ENCODE assay signal across 27 cellular contexts in genomic region chr5:26610581-26610980, GRCh38.
"Had no signal": no experiment of that assay in that cellular context is flagged by ENCODE, and none has a peak within 500 bp of the region (broad histone marks: within the 10 kb centered on the region; RNA-seq: fewer than 3 reads in every experiment).

No MANE protein-coding gene starts in this region.

- H3K27ac ChIP-seq: ascending aorta, breast epithelium, cardiac muscle cell, colonic mucosa, WERI-Rb-1 had no signal

- H3K27me3 ChIP-seq: ascending aorta, breast epithelium, cardiac muscle cell, colonic mucosa had no signal

- H3K4me1 ChIP-seq: ascending aorta, breast epithelium, colonic mucosa had no signal

- H3K9me3 ChIP-seq: ascending aorta, breast epithelium, colonic mucosa had no signal

- DNase-seq: activated B cell treated with CpG ODN at 0.5 μM for 24 hours; activated CD4-positive, alpha-beta T cell treated with anti-CD3 and anti-CD28 coated beads for 48 hours; activated CD4-positive, alpha-beta T cell treated with anti-CD3 and anti-CD28 coated beads, Interleukin-2, amount 50 U/mL, for 1 hour; activated CD4-positive, alpha-beta T cell treated with anti-CD3 and anti-CD28 coated beads, Interleukin-2, amount 50 U/mL, for 48 hours; activated CD8-positive, alpha-beta memory T cell treated with anti-CD3 and anti-CD28 coated beads for 24 hours; activated CD8-positive, alpha-beta T cell treated with anti-CD3 and anti-CD28 coated beads for 36 hours; activated effector memory CD4-positive, alpha-beta T cell treated with Interleukin-2 at 50 U/mL for 16 hours; activated naive CD4-positive, alpha-beta T cell treated with anti-CD3 and anti-CD28 coated beads, Interleukin-2, amount 10 ng/mL, durations not matched to agents 7 days and 5 days; activated naive CD8-positive, alpha-beta T cell treated with anti-CD3 and anti-CD28 coated beads, Interleukin-2, amount 10 ng/mL, durations not matched to agents 7 days and 5 days; activated T-cell treated with anti-CD3 and anti-CD28 coated beads, Interleukin-2, amount 50 U/mL, for 4 hours; central memory CD4-positive, alpha-beta T cell; cerebellar nuclear complex; colonic mucosa; effector CD8-positive, alpha-beta T cell; endodermal cell; foreskin fibroblast; head of caudate nucleus; T-helper 17 cell; T1000; WERI-Rb-1 had no signal

- H3K4me3 ChIP-seq: ascending aorta, breast epithelium, cardiac muscle cell, colonic mucosa had no signal

- ATAC-seq: activated CD4-positive, CD25-positive, alpha-beta regulatory T cell treated with anti-CD3 and anti-CD28 coated beads, Interleukin-2, amount 50 U/mL, for 24 hours; activated CD8-positive, alpha-beta T cell treated with anti-CD3 and anti-CD28 coated beads for 36 hours; activated naive CD4-positive, alpha-beta T cell treated with anti-CD3 and anti-CD28 coated beads, Interleukin-2, amount 50 U/mL, for 72 hours; activated T-cell treated with anti-CD3 and anti-CD28 coated beads, Interleukin-2, amount 50 U/mL, for 4 hours; activated T-helper 17 cell treated with anti-CD3 and anti-CD28 coated beads, Interleukin-2, amount 50 U/mL, for 72 hours; esophagus mucosa; T-helper 17 cell had no signal

- H3K36me3 ChIP-seq: ascending aorta, breast epithelium, cardiac muscle cell, colonic mucosa, WERI-Rb-1 had no signal
